Comparison of ENCODE assay signal across 1 cellular context in the genomic region with DNA sequence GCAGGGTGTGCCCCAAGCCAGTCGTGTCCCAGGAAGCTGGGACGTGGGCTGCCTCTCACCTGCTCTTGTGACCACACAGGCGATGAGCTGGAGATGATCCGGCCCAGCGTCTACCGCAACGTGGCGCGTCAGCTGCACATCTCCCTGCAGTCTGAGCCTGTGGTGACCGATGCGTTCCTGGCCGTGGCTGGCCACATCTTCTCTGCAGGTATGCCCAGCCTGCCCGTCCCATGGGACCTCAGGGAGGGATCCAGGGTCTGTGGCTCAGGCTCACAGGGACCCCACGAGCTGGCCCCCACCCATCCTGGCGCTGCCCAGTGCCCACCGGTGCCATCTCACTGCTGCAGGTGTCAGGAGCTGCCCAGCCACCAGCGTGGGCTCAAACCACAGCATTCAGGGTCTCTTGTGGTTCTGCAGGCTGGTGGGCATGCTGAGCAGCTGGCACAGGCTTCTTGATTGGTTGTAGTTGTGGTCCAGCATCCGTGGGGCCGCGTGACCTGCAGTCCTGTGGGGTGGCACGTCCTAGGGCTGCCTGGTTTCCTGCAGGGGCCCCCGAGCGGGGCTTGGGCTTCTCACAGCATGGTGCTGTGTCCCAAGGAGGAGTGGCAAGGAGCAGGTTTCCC.
TF ChIP-seq lines count a peak whose summit lies in the region.

No MANE protein-coding gene starts in this region.

TF ChIP-seq in H1, 55 proteins besides CTCF, POLR2A, EP300 and RAD21:
- TF ChIP-seq, protein P1, sequence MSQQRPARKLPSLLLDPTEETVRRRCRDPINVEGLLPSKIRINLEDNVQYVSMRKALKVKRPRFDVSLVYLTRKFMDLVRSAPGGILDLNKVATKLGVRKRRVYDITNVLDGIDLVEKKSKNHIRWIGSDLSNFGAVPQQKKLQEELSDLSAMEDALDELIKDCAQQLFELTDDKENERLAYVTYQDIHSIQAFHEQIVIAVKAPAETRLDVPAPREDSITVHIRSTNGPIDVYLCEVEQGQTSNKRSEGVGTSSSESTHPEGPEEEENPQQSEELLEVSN (IDR thresholded peaks at IDR 0.05) = no peak
- TF ChIP-seq CEBPB (IDR thresholded peaks at IDR 0.05; ENCODE audit: low read depth, low read length) (no peak), SP2 (IDR thresholded peaks at IDR 0.05; ENCODE audit: low read length) (no peak), TAF1 (IDR thresholded peaks at IDR 0.05; ENCODE audit: low read depth, low read length) (no peak), HDAC2 (IDR thresholded peaks at IDR 0.05; ENCODE audit: borderline replicate concordance in 1 of 2, low read depth in 2 of 2, low read length in 2 of 2) (no peak), TEAD4 (IDR thresholded peaks at IDR 0.05; ENCODE audit: low read depth, low read length) (no peak), HDAC6 (IDR thresholded peaks at IDR 0.05; ENCODE audit: low read depth, low read length) (no peak), TBP (IDR thresholded peaks at IDR 0.05; ENCODE audit: low read depth, low read length) (no peak), SP4 (IDR thresholded peaks at IDR 0.05; ENCODE audit: low read length) (no peak), CHD1 (IDR thresholded peaks at IDR 0.05; ENCODE audit: low read depth, low read length) (no peak), ASH2L (IDR thresholded peaks at IDR 0.05; ENCODE audit: low read length) (no peak), ZNF274 (IDR thresholded peaks at IDR 0.05; ENCODE audit: borderline replicate concordance, extremely low read depth, low read length) (no peak), SRF (IDR thresholded peaks at IDR 0.05; ENCODE audit: low read depth, low read length) (no peak)
- TF ChIP-seq, protein P2, sequence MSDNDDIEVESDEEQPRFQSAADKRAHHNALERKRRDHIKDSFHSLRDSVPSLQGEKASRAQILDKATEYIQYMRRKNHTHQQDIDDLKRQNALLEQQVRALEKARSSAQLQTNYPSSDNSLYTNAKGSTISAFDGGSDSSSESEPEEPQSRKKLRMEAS (IDR thresholded peaks at IDR 0.05) = no peak
- TF ChIP-seq, protein P3, sequence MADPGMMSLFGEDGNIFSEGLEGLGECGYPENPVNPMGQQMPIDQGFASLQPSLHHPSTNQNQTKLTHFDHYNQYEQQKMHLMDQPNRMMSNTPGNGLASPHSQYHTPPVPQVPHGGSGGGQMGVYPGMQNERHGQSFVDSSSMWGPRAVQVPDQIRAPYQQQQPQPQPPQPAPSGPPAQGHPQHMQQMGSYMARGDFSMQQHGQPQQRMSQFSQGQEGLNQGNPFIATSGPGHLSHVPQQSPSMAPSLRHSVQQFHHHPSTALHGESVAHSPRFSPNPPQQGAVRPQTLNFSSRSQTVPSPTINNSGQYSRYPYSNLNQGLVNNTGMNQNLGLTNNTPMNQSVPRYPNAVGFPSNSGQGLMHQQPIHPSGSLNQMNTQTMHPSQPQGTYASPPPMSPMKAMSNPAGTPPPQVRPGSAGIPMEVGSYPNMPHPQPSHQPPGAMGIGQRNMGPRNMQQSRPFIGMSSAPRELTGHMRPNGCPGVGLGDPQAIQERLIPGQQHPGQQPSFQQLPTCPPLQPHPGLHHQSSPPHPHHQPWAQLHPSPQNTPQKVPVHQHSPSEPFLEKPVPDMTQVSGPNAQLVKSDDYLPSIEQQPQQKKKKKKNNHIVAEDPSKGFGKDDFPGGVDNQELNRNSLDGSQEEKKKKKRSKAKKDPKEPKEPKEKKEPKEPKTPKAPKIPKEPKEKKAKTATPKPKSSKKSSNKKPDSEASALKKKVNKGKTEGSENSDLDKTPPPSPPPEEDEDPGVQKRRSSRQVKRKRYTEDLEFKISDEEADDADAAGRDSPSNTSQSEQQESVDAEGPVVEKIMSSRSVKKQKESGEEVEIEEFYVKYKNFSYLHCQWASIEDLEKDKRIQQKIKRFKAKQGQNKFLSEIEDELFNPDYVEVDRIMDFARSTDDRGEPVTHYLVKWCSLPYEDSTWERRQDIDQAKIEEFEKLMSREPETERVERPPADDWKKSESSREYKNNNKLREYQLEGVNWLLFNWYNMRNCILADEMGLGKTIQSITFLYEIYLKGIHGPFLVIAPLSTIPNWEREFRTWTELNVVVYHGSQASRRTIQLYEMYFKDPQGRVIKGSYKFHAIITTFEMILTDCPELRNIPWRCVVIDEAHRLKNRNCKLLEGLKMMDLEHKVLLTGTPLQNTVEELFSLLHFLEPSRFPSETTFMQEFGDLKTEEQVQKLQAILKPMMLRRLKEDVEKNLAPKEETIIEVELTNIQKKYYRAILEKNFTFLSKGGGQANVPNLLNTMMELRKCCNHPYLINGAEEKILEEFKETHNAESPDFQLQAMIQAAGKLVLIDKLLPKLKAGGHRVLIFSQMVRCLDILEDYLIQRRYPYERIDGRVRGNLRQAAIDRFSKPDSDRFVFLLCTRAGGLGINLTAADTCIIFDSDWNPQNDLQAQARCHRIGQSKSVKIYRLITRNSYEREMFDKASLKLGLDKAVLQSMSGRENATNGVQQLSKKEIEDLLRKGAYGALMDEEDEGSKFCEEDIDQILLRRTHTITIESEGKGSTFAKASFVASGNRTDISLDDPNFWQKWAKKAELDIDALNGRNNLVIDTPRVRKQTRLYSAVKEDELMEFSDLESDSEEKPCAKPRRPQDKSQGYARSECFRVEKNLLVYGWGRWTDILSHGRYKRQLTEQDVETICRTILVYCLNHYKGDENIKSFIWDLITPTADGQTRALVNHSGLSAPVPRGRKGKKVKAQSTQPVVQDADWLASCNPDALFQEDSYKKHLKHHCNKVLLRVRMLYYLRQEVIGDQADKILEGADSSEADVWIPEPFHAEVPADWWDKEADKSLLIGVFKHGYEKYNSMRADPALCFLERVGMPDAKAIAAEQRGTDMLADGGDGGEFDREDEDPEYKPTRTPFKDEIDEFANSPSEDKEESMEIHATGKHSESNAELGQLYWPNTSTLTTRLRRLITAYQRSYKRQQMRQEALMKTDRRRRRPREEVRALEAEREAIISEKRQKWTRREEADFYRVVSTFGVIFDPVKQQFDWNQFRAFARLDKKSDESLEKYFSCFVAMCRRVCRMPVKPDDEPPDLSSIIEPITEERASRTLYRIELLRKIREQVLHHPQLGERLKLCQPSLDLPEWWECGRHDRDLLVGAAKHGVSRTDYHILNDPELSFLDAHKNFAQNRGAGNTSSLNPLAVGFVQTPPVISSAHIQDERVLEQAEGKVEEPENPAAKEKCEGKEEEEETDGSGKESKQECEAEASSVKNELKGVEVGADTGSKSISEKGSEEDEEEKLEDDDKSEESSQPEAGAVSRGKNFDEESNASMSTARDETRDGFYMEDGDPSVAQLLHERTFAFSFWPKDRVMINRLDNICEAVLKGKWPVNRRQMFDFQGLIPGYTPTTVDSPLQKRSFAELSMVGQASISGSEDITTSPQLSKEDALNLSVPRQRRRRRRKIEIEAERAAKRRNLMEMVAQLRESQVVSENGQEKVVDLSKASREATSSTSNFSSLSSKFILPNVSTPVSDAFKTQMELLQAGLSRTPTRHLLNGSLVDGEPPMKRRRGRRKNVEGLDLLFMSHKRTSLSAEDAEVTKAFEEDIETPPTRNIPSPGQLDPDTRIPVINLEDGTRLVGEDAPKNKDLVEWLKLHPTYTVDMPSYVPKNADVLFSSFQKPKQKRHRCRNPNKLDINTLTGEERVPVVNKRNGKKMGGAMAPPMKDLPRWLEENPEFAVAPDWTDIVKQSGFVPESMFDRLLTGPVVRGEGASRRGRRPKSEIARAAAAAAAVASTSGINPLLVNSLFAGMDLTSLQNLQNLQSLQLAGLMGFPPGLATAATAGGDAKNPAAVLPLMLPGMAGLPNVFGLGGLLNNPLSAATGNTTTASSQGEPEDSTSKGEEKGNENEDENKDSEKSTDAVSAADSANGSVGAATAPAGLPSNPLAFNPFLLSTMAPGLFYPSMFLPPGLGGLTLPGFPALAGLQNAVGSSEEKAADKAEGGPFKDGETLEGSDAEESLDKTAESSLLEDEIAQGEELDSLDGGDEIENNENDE (IDR thresholded peaks at IDR 0.05; ENCODE audit: insufficient replicate concordance, low read length) = no peak
- TF ChIP-seq, protein P4, sequence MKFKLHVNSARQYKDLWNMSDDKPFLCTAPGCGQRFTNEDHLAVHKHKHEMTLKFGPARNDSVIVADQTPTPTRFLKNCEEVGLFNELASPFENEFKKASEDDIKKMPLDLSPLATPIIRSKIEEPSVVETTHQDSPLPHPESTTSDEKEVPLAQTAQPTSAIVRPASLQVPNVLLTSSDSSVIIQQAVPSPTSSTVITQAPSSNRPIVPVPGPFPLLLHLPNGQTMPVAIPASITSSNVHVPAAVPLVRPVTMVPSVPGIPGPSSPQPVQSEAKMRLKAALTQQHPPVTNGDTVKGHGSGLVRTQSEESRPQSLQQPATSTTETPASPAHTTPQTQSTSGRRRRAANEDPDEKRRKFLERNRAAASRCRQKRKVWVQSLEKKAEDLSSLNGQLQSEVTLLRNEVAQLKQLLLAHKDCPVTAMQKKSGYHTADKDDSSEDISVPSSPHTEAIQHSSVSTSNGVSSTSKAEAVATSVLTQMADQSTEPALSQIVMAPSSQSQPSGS (IDR thresholded peaks at IDR 0.05; ENCODE audit: low read length) = no peak
